Comparison of ENCODE assay signal across 31 cellular contexts in genomic region chr6:22035690-22036089, GRCh38.
DNase-seq lines count a peak whose midpoint lies in the region; ATAC-seq, FAIRE-seq and TF ChIP-seq lines count a peak whose summit lies in the region.
"Had no signal": no experiment of that assay in that cellular context is flagged by ENCODE, and none has a peak within 500 bp of the region (broad histone marks: within the 10 kb centered on the region; RNA-seq: fewer than 3 reads in every experiment).

No MANE protein-coding gene starts in this region.

- DNase-seq in HCT116 (ENCODE audit: low read depth, low spot score), result no peak
- DNase-seq in astrocyte (ENCODE audit: low read depth), result no peak
- no peak for DNase-seq in left lung
- no peak for DNase-seq in thyroid gland
- DNase-seq in GM19238 (ENCODE audit: insufficient read length, low spot score), result no peak
- DNase-seq in kidney glomerular epithelial cell (lab: John Stamatoyannopoulos, UW), result no peak
- DNase-seq in RWPE1 (ENCODE audit: low spot score), result no peak
- DNase-seq: activated CD4-positive, alpha-beta T cell treated with anti-CD3 and anti-CD28 coated beads, Interleukin-2, amount 50 U/mL, for 4 hours; activated CD8-positive, alpha-beta memory T cell treated with anti-CD3 and anti-CD28 coated beads, Interleukin-2, amount 10 ng/mL, durations not matched to agents 7 days and 5 days; activated gamma-delta T cell; activated naive CD8-positive, alpha-beta T cell treated with anti-CD3 and anti-CD28 coated beads for 36 hours; activated T-cell treated with anti-CD3 and anti-CD28 coated beads, Interleukin-2, amount 50 U/mL, for 4 hours; anterior cingulate cortex; C1 segment of cervical spinal cord; GDM1; head of caudate nucleus; NCI-H510A; stimulated activated CD4-positive, alpha-beta T cell treated with anti-CD3 and anti-CD28 coated beads, Interleukin-12 subunit alpha, Interleukin-12 subunit beta, amount 100 ng/mL, for 4 hours; stimulated activated CD4-positive, alpha-beta T cell treated with anti-CD3 and anti-CD28 coated beads, Interleukin-2, amount 100 ng/mL, for 48 hours; stimulated activated naive CD8-positive, alpha-beta T cell treated with anti-CD3 and anti-CD28 coated beads, Interleukin-15, amount 100 ng/mL, for 72 hours had no signal

- H2AFZ ChIP-seq in HCT116 (ENCODE audit: low read depth, low read length, poor library complexity, severe bottlenecking) (peak overlapping the region; percentile 47), astrocyte (ENCODE audit: low read depth, low read length) (no peak overlapping the region)

- ATAC-seq in HCT116 (no peak), left lung (peak; percentile 35)
- ATAC-seq: activated CD4-positive, CD25-positive, alpha-beta regulatory T cell treated with anti-CD3 and anti-CD28 coated beads, Interleukin-2, amount 50 U/mL, for 24 hours; activated CD8-positive, alpha-beta memory T cell treated with anti-CD3 and anti-CD28 coated beads, Interleukin-2, amount 10 ng/mL, durations not matched to agents 7 days and 5 days; activated T-cell treated with anti-CD3 and anti-CD28 coated beads, Interleukin-2, amount 50 U/mL, for 4 hours; esophagus mucosa; natural killer cell treated with Interleukin-12 subunit alpha and Interleukin-12 subunit beta and Interleukin-15 and Interleukin-18, amount 100 ng/mL, for 72 hours; Right ventricle myocardium inferior; stimulated activated naive CD8-positive, alpha-beta T cell treated with anti-CD3 and anti-CD28 coated beads, Interleukin-15, amount 100 ng/mL, for 72 hours had no signal

- H3K36me3 ChIP-seq in HCT116 (ENCODE audit: control insufficient read depth in 1 of 2, insufficient read depth in 2 of 2, low read length in 2 of 2), result no peaks in the 10 kb centered on the region
- H3K36me3 ChIP-seq in astrocyte (ENCODE audit: insufficient read depth, low read length), result no peaks in the 10 kb centered on the region
- H3K36me3 ChIP-seq in left lung, result no peaks in the 10 kb centered on the region
- H3K36me3 ChIP-seq in thyroid gland, result no peaks in the 10 kb centered on the region
- H3K36me3 ChIP-seq: cardiac muscle cell, pancreas, thoracic aorta had no signal

- TF ChIP-seq CTCF in HCT116 (IDR thresholded peaks at IDR 0.05 in 2 of 3, conservative IDR thresholded peaks at IDR 0.05 in 1 of 3; ENCODE audit: borderline replicate concordance in 1 of 3, insufficient read depth in 1 of 3, low read depth in 2 of 3, low read length in 2 of 3) (no peak), astrocyte (IDR thresholded peaks at IDR 0.05; ENCODE audit: insufficient read depth, low read depth, low read length) (no peak), left lung (IDR thresholded peaks at IDR 0.05) (no peak), thyroid gland (IDR thresholded peaks at IDR 0.05) (no peak), RWPE1 (conservative IDR thresholded peaks at IDR 0.05; ENCODE audit: low read depth) (no peak)

- peaks cover 15% of the 10 kb centered on the region for H3K4me1 Mint-ChIP-seq in astrocyte (ENCODE audit: low read depth, unreplicated experiment)
- H3K4me1 Mint-ChIP-seq: activated CD8-positive, alpha-beta memory T cell treated with anti-CD3 and anti-CD28 coated beads, Interleukin-2, amount 10 ng/mL, durations not matched to agents 7 days and 5 days had no signal

- H3K9me2 ChIP-seq in HCT116 (ENCODE audit: insufficient read depth), result no peaks in the 10 kb centered on the region
- H3K9me2 ChIP-seq: SK-N-SH had no signal

- H3K27ac ChIP-seq in HCT116 (ENCODE audit: low read depth, low read length) (no peak overlapping the region), astrocyte (ENCODE audit: low read depth, low read length) (peak overlapping the region; percentile 52), left lung (peak overlapping the region in 1 of 2 donors; percentile 1), thyroid gland (peak overlapping the region; percentile 59 to 79 (median 77)), RWPE1 (no peak overlapping the region)
- H3K27ac ChIP-seq: thoracic aorta had no signal

- no TSS peak for BruUV-seq in HCT116 (replicated peaks; lab: Mats Ljungman, UMichigan)

- peaks cover 20% of the 10 kb centered on the region for H3K36me3 Mint-ChIP-seq in astrocyte (ENCODE audit: low read depth, unreplicated experiment)
- H3K36me3 Mint-ChIP-seq: activated CD8-positive, alpha-beta memory T cell treated with anti-CD3 and anti-CD28 coated beads, Interleukin-2, amount 10 ng/mL, durations not matched to agents 7 days and 5 days; activated naive CD8-positive, alpha-beta T cell treated with anti-CD3 and anti-CD28 coated beads for 36 hours; natural killer cell treated with Interleukin-12 subunit alpha and Interleukin-12 subunit beta and Interleukin-15 and Interleukin-18, amount 100 ng/mL, for 72 hours had no signal

- H4K20me1 ChIP-seq in HCT116 (ENCODE audit: insufficient read depth) (no peaks in the 10 kb centered on the region), astrocyte (ENCODE audit: insufficient read depth, low read length) (no peaks in the 10 kb centered on the region)

- H3K4me1 ChIP-seq in HCT116 (ENCODE audit: control insufficient read depth in 1 of 2, insufficient read depth in 2 of 2, low read length in 2 of 2), result peaks cover 14 to 15% of the 10 kb centered on the region in 2 experiments; a peak in 3 of 4 replicates
- peaks cover 12% of the 10 kb centered on the region for H3K4me1 ChIP-seq in astrocyte (ENCODE audit: insufficient read depth, low read length)
- H3K4me1 ChIP-seq in left lung, result no peaks in the 10 kb centered on the region
- peaks cover 10 to 21% of the 10 kb centered on the region in 2 donors for H3K4me1 ChIP-seq in thyroid gland
- H3K4me1 ChIP-seq: pancreas had no signal

- H3K9me3 Mint-ChIP-seq in astrocyte (ENCODE audit: unreplicated experiment), result peaks cover 10% of the 10 kb centered on the region
- H3K9me3 Mint-ChIP-seq: dendritic cell treated with granulocyte-macrophage colony-stimulating factor and Interleukin-4, amounts not matched to agents 40 ng/mL and 50 ng/mL, for 4 days; natural killer cell treated with Interleukin-12 subunit alpha and Interleukin-12 subunit beta and Interleukin-15 and Interleukin-18, amount 100 ng/mL, for 72 hours had no signal

- H3K27me3 Mint-ChIP-seq in astrocyte (ENCODE audit: low read depth, unreplicated experiment), result no peaks in the 10 kb centered on the region
- H3K27me3 Mint-ChIP-seq: activated CD8-positive, alpha-beta memory T cell treated with anti-CD3 and anti-CD28 coated beads, Interleukin-2, amount 10 ng/mL, durations not matched to agents 7 days and 5 days; dendritic cell treated with granulocyte-macrophage colony-stimulating factor and Interleukin-4, amounts not matched to agents 40 ng/mL and 50 ng/mL, for 4 days; stimulated activated naive CD8-positive, alpha-beta T cell treated with anti-CD3 and anti-CD28 coated beads, Interleukin-15, amount 100 ng/mL, for 72 hours had no signal

- H3K79me2 ChIP-seq in HCT116 (ENCODE audit: insufficient read depth, low read length) (no peaks in the 10 kb centered on the region), astrocyte (ENCODE audit: insufficient read depth, low read length) (no peaks in the 10 kb centered on the region)

- no peak for FAIRE-seq in astrocyte (lab: Jason Lieb, UNC)
- FAIRE-seq: pancreas, TTC549 had no signal

- TF ChIP-seq POLR2A in HCT116 (IDR thresholded peaks at IDR 0.05; ENCODE audit: borderline replicate concordance, extremely low read depth, insufficient read depth, insufficient read length), result no peak
- no peak for TF ChIP-seq POLR2A in thyroid gland (IDR thresholded peaks at IDR 0.05)

- H3K27me3 ChIP-seq in HCT116 (ENCODE audit: insufficient read depth, low read length), result no peaks in the 10 kb centered on the region
- no peaks in the 10 kb centered on the region for H3K27me3 ChIP-seq in astrocyte (ENCODE audit: insufficient read depth, low read length)
- H3K27me3 ChIP-seq in left lung, result no peaks in the 10 kb centered on the region
- no peaks in the 10 kb centered on the region for H3K27me3 ChIP-seq in thyroid gland
- H3K27me3 ChIP-seq: cardiac muscle cell, pancreas had no signal

- H3K4me3 ChIP-seq in HCT116 (replicated peaks in 1 of 2; ENCODE audit: low read depth in 1 of 2, low read length in 2 of 2) (no peak overlapping the region), astrocyte (ENCODE audit: insufficient read depth, low read depth, low read length) (no peak overlapping the region), left lung (no peak overlapping the region), thyroid gland (replicated peaks in 1 of 3) (no peak overlapping the region)
- H3K4me3 ChIP-seq: cardiac muscle cell, pancreas, thoracic aorta had no signal

- intact Hi-C loops in HCT116 (cut with micrococcal nuclease) (no loop called here), left lung (cut with DNase I) (no loop called here), thyroid gland (cut with DNase I) (no loop called here)

- H3K27ac Mint-ChIP-seq in astrocyte (ENCODE audit: unreplicated experiment), result peak overlapping the region; percentile 82
- H3K27ac Mint-ChIP-seq: activated CD8-positive, alpha-beta memory T cell treated with anti-CD3 and anti-CD28 coated beads, Interleukin-2, amount 10 ng/mL, durations not matched to agents 7 days and 5 days; activated naive CD8-positive, alpha-beta T cell treated with anti-CD3 and anti-CD28 coated beads for 36 hours; dendritic cell treated with granulocyte-macrophage colony-stimulating factor and Interleukin-4, amounts not matched to agents 40 ng/mL and 50 ng/mL, for 4 days; natural killer cell treated with Interleukin-12 subunit alpha and Interleukin-12 subunit beta and Interleukin-15 and Interleukin-18, amount 100 ng/mL, for 72 hours; stimulated activated naive CD8-positive, alpha-beta T cell treated with anti-CD3 and anti-CD28 coated beads, Interleukin-15, amount 100 ng/mL, for 72 hours; T-helper 1 cell treated with Interleukin-12 subunit alpha and Interleukin-12 subunit beta and Interleukin-4 antibody, amounts not matched to agents 30 μg/mL and 1 μg/mL, for 36 hours had no signal

- POLR2A ChIA-PET in HCT116 (lab: Charles Lee) (no interaction called here), RWPE1 (lab: Yijun Ruan, JAX; ENCODE audit: low non-redundant PET) (no interaction called here)

- peak overlapping the region; percentile 55 for H3K4me2 ChIP-seq in HCT116 (ENCODE audit: low read length)
- H3K4me2 ChIP-seq in astrocyte (ENCODE audit: low read length), result peak overlapping the region; percentile 67

- no peaks in the 10 kb centered on the region for H3K9me3 ChIP-seq in HCT116 (ENCODE audit: control insufficient read depth in 1 of 2, insufficient read depth in 1 of 2, low read depth in 1 of 2, low read length in 2 of 2)
- H3K9me3 ChIP-seq in astrocyte (ENCODE audit: insufficient read depth, low read depth, low read length), result no peaks in the 10 kb centered on the region
- H3K9me3 ChIP-seq in left lung, result peaks cover 0 to 12% of the 10 kb centered on the region in 2 donors
- H3K9me3 ChIP-seq in thyroid gland, result no peaks in the 10 kb centered on the region
- H3K9me3 ChIP-seq: pancreas had no signal

- TF ChIP-seq RAD21 in HCT116 (IDR thresholded peaks at IDR 0.05; ENCODE audit: low read depth), result no peak

- RAD21 ChIA-PET in HCT116 (lab: Charles Lee; ENCODE audit: low non-redundant PET in 1 of 2, low total read pairs in 2 of 2, uncharacterized antibody in 2 of 2, unreplicated experiment in 2 of 2), result no interaction called here

- CTCF ChIA-PET in HCT116 (lab: Charles Lee), result no interaction called here
- CTCF ChIA-PET in RWPE1 (lab: Yijun Ruan, JAX), result no interaction called here

- H3K9ac ChIP-seq in HCT116 (ENCODE audit: low read length), result no peak overlapping the region
- peak overlapping the region; percentile 39 for H3K9ac ChIP-seq in astrocyte (ENCODE audit: low read length)
- H3K9ac ChIP-seq: SK-N-SH had no signal

- no peak overlapping the region for H3K4me3 Mint-ChIP-seq in astrocyte (ENCODE audit: unreplicated experiment)
- H3K4me3 Mint-ChIP-seq: activated CD8-positive, alpha-beta memory T cell treated with anti-CD3 and anti-CD28 coated beads, Interleukin-2, amount 10 ng/mL, durations not matched to agents 7 days and 5 days; activated naive CD8-positive, alpha-beta T cell treated with anti-CD3 and anti-CD28 coated beads for 36 hours; activated T-cell treated with anti-CD3 and anti-CD28 coated beads, Interleukin-2, amount 50 U/mL, for 4 hours; dendritic cell treated with granulocyte-macrophage colony-stimulating factor and Interleukin-4, amounts not matched to agents 40 ng/mL and 50 ng/mL, for 4 days; natural killer cell treated with Interleukin-12 subunit alpha and Interleukin-12 subunit beta and Interleukin-15 and Interleukin-18, amount 100 ng/mL, for 72 hours; stimulated activated naive CD8-positive, alpha-beta T cell treated with anti-CD3 and anti-CD28 coated beads, Interleukin-15, amount 100 ng/mL, for 72 hours; T-helper 1 cell treated with Interleukin-12 subunit alpha and Interleukin-12 subunit beta and Interleukin-4 antibody, amounts not matched to agents 30 μg/mL and 1 μg/mL, for 36 hours had no signal

- 27 to 32% methylated on average over 4 of the region's 4 CpGs for WGBS in thyroid gland, 2 donors

Comparison
In these comparisons a context has a peak if more than half of its experiments do, and no peak if none do; other contexts are left out.
1. H3K27ac ChIP-seq: peak in astrocyte (single experiment) and thyroid gland (3 of 3); none in HCT116 (single experiment) and RWPE1 (single experiment).